In the genomic region with DNA sequence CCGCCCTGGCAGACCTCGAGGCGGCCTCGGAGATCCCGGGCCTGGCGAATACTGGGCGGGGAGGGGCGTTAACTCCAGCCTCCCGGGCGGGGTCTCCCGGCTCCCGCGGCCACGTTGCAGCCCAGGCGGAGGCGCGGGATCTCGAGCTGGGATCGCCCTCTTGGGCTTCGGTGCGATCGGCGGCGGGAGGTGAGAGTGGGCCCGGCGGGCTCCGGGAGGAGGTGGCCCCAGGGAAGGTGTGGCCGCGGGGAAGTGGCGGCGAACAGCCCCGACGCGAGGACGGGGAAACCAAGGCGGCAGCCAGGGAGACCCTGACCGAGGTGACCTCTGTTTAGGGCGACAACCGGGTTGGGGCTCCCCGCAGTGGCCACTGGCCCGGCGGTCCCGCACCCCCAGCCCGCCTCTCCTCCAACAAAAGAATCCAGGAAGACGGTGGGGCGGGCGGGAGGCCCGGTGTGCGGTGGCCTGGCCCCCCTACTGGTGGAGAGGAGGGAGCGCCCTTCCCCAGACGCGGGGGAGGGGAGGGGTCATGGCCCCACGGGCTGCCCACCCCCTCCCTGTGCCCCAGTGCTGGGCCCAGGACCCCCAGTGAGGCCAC, we compare ENCODE assay signal across 8 cellular contexts. TPM values are rescaled to one million over a fixed set of nuclear protein-coding genes. Genes with fewer than 3 reads are reported as not detected.
A peak's percentile ranks its signal among the peaks of the same experiment; 100 is the strongest.
DNase-seq lines count a peak whose midpoint lies in the region; ATAC-seq, FAIRE-seq and TF ChIP-seq lines count a peak whose summit lies in the region.

Gene PHETA2 (plus strand): TSS at position 96 of the 598 bp plus-strand sequence. CDS start 3,046 bp downstream, outside the sequence.

- H3K9me3 Mint-ChIP-seq in T-cell = no peaks in the 10 kb centered on the region

- no peaks in the 10 kb centered on the region for H3K36me3 ChIP-seq in bronchial epithelial cell (ENCODE audit: control insufficient read depth, insufficient read depth, low read length)

- H3K27ac Mint-ChIP-seq in T-cell = peak within 1 kb of the TSS; percentile 55 to 72

- no peaks in the 10 kb centered on the region for H3K27me3 ChIP-seq in bronchial epithelial cell (ENCODE audit: control insufficient read depth, insufficient read depth, low read length)

- peak within 1 kb of the TSS; percentile 54 for H3K4me3 ChIP-seq in bronchial epithelial cell (ENCODE audit: low read depth, low read length)

- H3K27me3 Mint-ChIP-seq in T-cell = no peaks in the 10 kb centered on the region

- TF ChIP-seq CTCF in bronchial epithelial cell (IDR thresholded peaks at IDR 0.05; ENCODE audit: insufficient read depth, low read length, severe bottlenecking) = peak; percentile 43

- H3K4me3 Mint-ChIP-seq in T-cell = peak within 1 kb of the TSS; percentile 62 to 92 (median 73)

- H3K4me1 Mint-ChIP-seq in T-cell = peaks cover 42 to 53% (median 46%) of the 10 kb centered on the region in 3 donors

- ATAC-seq in T-cell (replicated peaks in 1 of 4) (peak in 1 of 4 experiments; percentile 5), GM19035 (IDR thresholded peaks at IDR 0.05; ENCODE audit: unreplicated experiment) (no peak), GM18870 (IDR thresholded peaks at IDR 0.05; ENCODE audit: unreplicated experiment) (no peak), HG03039 (IDR thresholded peaks at IDR 0.05; ENCODE audit: unreplicated experiment) (no peak)

- no peaks in the 10 kb centered on the region for H3K36me3 Mint-ChIP-seq in T-cell

- CTCF ChIA-PET in T-cell (lab: Charles Lee) = no interaction called here

- DNase-seq in D341Med (ENCODE audit: low spot score) (peak; percentile 19), T-cell (peak in 32 of 34 experiments; percentile 25 to 62 (median 38)), bronchial epithelial cell (ENCODE audit: low read depth) (no peak), kidney glomerular epithelial cell (lab: John Stamatoyannopoulos, UW) (peak; percentile 0)
- DNase-seq in stimulated activated CD4-positive, alpha-beta T cell treated with anti-CD3 and anti-CD28 coated beads, TNF-alpha, amount 100 ng/mL, for 24 hours (ENCODE audit: low read depth in 3 of 3) = peak in 2 of 3 experiments; percentile 18 to 40

- POLR2A ChIA-PET in T-cell (lab: Charles Lee) = interaction anchor here in 1 of 2 donors (0.6 kb wide), 1 partner anchor 1157 kb away, joined by 9 read pairs; no protein-coding TSS in a partner anchor

- FAIRE-seq in bronchial epithelial cell (lab: Jason Lieb, UNC) = no peak

RNA-seq across cellular contexts. Expression of gene PHETA2, which starts in this region (rescaled TPM):
- total RNA-seq in T-cell (1 to 10 TPM in 3 of 5 donors, under 1 TPM in 2; 0.83 to 2.0 (median 1.5) TPM), bronchial epithelial cell (2.4 and 3.4 TPM in 2 replicates)
